Comparison of ENCODE assay signal across 21 cellular contexts in genomic region chr5:2759091-2759490, GRCh38. TPM values are rescaled to one million over a fixed set of nuclear protein-coding genes. Genes with fewer than 3 reads are reported as not detected.
"Had no signal": no experiment of that assay in that cellular context is flagged by ENCODE, and none has a peak within 500 bp of the region (broad histone marks: within the 10 kb centered on the region; RNA-seq: fewer than 3 reads in every experiment).

No MANE protein-coding gene starts in this region.

- H3K4me1 Mint-ChIP-seq: immature natural killer cell had no signal

- H3K27ac Mint-ChIP-seq: activated CD4-positive, alpha-beta memory T cell treated with anti-CD3 and anti-CD28 coated beads, Interleukin-2, amount 10 ng/mL, durations not matched to agents 7 days and 5 days; activated CD4-positive, alpha-beta T cell treated with anti-CD3 and anti-CD28 coated beads for 36 hours; activated CD8-positive, alpha-beta memory T cell treated with anti-CD3 and anti-CD28 coated beads, Interleukin-2, amount 10 ng/mL, durations not matched to agents 7 days and 5 days; activated naive CD8-positive, alpha-beta T cell treated with anti-CD3 and anti-CD28 coated beads, Interleukin-2, amount 10 ng/mL, durations not matched to agents 7 days and 5 days; activated T-helper 17 cell treated with anti-CD3 and anti-CD28 coated beads, Interleukin-2, amount 50 U/mL, for 72 hours; immature natural killer cell; naive thymus-derived CD8-positive, alpha-beta T cell had no signal

- H3K9me3 ChIP-seq: body of pancreas, heart right ventricle, sigmoid colon, tibial artery, uterus had no signal

- H3K36me3 ChIP-seq: heart right ventricle, sigmoid colon, spleen, tibial artery, uterus, WERI-Rb-1 had no signal

- DNase-seq: activated CD4-positive, alpha-beta memory T cell treated with anti-CD3 and anti-CD28 coated beads, Interleukin-2, amount 10 ng/mL, durations not matched to agents 7 days and 5 days; activated CD4-positive, alpha-beta T cell treated with anti-CD3 and anti-CD28 coated beads for 36 hours; activated CD8-positive, alpha-beta memory T cell treated with anti-CD3 and anti-CD28 coated beads, Interleukin-2, amount 10 ng/mL, durations not matched to agents 7 days and 5 days; activated naive CD4-positive, alpha-beta T cell treated with Interleukin-2 at 50 U/mL for 16 hours; activated naive CD8-positive, alpha-beta T cell treated with anti-CD3 and anti-CD28 coated beads, Interleukin-2, amount 10 ng/mL, durations not matched to agents 7 days and 5 days; body of pancreas; caudate nucleus; heart right ventricle; immature natural killer cell; naive thymus-derived CD8-positive, alpha-beta T cell; sigmoid colon; spleen; stimulated activated naive CD4-positive, alpha-beta T cell; SW 1271; T-helper 2 cell; uterus; WERI-Rb-1 had no signal

- H3K27ac ChIP-seq: body of pancreas, heart right ventricle, parathyroid adenoma, sigmoid colon, spleen, tibial artery, uterus, WERI-Rb-1 had no signal

- H3K9me3 Mint-ChIP-seq: activated CD4-positive, alpha-beta memory T cell treated with anti-CD3 and anti-CD28 coated beads, Interleukin-2, amount 10 ng/mL, durations not matched to agents 7 days and 5 days; activated naive CD8-positive, alpha-beta T cell treated with anti-CD3 and anti-CD28 coated beads, Interleukin-2, amount 10 ng/mL, durations not matched to agents 7 days and 5 days; activated T-helper 17 cell treated with anti-CD3 and anti-CD28 coated beads, Interleukin-2, amount 50 U/mL, for 72 hours had no signal

- H3K4me1 ChIP-seq: parathyroid adenoma, uterus had no signal

- H3K79me2 ChIP-seq: parathyroid adenoma had no signal

- ATAC-seq: activated CD4-positive, alpha-beta T cell treated with anti-CD3 and anti-CD28 coated beads for 36 hours; activated CD8-positive, alpha-beta memory T cell treated with anti-CD3 and anti-CD28 coated beads, Interleukin-2, amount 10 ng/mL, durations not matched to agents 7 days and 5 days; activated T-helper 17 cell treated with anti-CD3 and anti-CD28 coated beads, Interleukin-2, amount 50 U/mL, for 72 hours; body of pancreas; heart right ventricle; naive thymus-derived CD8-positive, alpha-beta T cell had no signal

- H2AFZ ChIP-seq: parathyroid adenoma had no signal

- H3K4me3 ChIP-seq: body of pancreas, heart right ventricle, sigmoid colon, spleen, tibial artery, uterus had no signal

- H3K4me3 Mint-ChIP-seq: activated CD4-positive, alpha-beta memory T cell treated with anti-CD3 and anti-CD28 coated beads, Interleukin-2, amount 10 ng/mL, durations not matched to agents 7 days and 5 days; activated CD4-positive, alpha-beta T cell treated with anti-CD3 and anti-CD28 coated beads for 36 hours; activated CD8-positive, alpha-beta memory T cell treated with anti-CD3 and anti-CD28 coated beads, Interleukin-2, amount 10 ng/mL, durations not matched to agents 7 days and 5 days; activated naive CD8-positive, alpha-beta T cell treated with anti-CD3 and anti-CD28 coated beads, Interleukin-2, amount 10 ng/mL, durations not matched to agents 7 days and 5 days; activated T-helper 17 cell treated with anti-CD3 and anti-CD28 coated beads, Interleukin-2, amount 50 U/mL, for 72 hours; immature natural killer cell; naive thymus-derived CD8-positive, alpha-beta T cell had no signal

RNA-seq across cellular contexts. Expression of gene IRX2, which starts 7.6 kb away (rescaled TPM):
- total RNA-seq: activated CD4-positive, alpha-beta memory T cell treated with anti-CD3 and anti-CD28 coated beads, Interleukin-2, amount 10 ng/mL, durations not matched to agents 7 days and 5 days; activated CD4-positive, alpha-beta T cell treated with anti-CD3 and anti-CD28 coated beads for 36 hours; activated CD8-positive, alpha-beta memory T cell treated with anti-CD3 and anti-CD28 coated beads, Interleukin-2, amount 10 ng/mL, durations not matched to agents 7 days and 5 days; activated naive CD8-positive, alpha-beta T cell treated with anti-CD3 and anti-CD28 coated beads, Interleukin-2, amount 10 ng/mL, durations not matched to agents 7 days and 5 days; activated T-helper 17 cell treated with anti-CD3 and anti-CD28 coated beads, Interleukin-2, amount 50 U/mL, for 72 hours; liver; naive thymus-derived CD8-positive, alpha-beta T cell; sigmoid colon had no signal
- polyA plus RNA-seq: immature natural killer cell; liver; naive thymus-derived CD8-positive, alpha-beta T cell had no signal
